8 cellular contexts compared by ENCODE assay signal in genomic region chr1:167629681-167630567, GRCh38. TPM values are rescaled to one million over a fixed set of nuclear protein-coding genes. Genes with fewer than 3 reads are reported as not detected.
DNase-seq lines count a peak whose midpoint lies in the region; ATAC-seq and TF ChIP-seq lines count a peak whose summit lies in the region.

Gene RCSD1, plus strand, starts transcription at chr1:167630232. Its CDS starts 192 bp downstream, at chr1:167630424.

- CTCF ChIA-PET in activated CD8-positive, alpha-beta T cell treated with anti-CD3 and anti-CD28 coated beads for 36 hours (lab: Charles Lee): interaction anchor here (1.1 to 5.0 kb wide), 4 partner anchors 8 to 85 kb away, joined by 3 to 35 read pairs (median 12); no protein-coding TSS in a partner anchor

- H3K9me3 Mint-ChIP-seq in activated CD8-positive, alpha-beta T cell treated with anti-CD3 and anti-CD28 coated beads for 36 hours: peaks cover 7% of the 10 kb centered on the region
- H3K9me3 Mint-ChIP-seq in endodermal cell: peaks cover 4% of the 10 kb centered on the region

- no peaks in the 10 kb centered on the region for H3K36me3 ChIP-seq in endodermal cell (ENCODE audit: control insufficient read depth, insufficient read depth, low read length)

- DNase-seq in GM12864 (ENCODE audit: low read depth) (no peak), KBM-7 (peak; percentile 55), endodermal cell (peak; percentile 73), myocyte (ENCODE audit: low read depth) (peak; percentile 79), substantia nigra (lab: John Stamatoyannopoulos, UW) (peak in 5 of 49 donors; percentile 4 to 22 (median 15)), COLO829 (ENCODE audit: low spot score) (no peak)
- peak; percentile 68 for DNase-seq in activated CD8-positive, alpha-beta T cell treated with anti-CD3 and anti-CD28 coated beads for 36 hours

- WGBS in endodermal cell (ENCODE audit: insufficient coverage in 1 of 2, insufficient read length in 1 of 2), 2 experiments: 13 to 35% methylated on average over 12 to 59 of the region's 62 CpGs

- intact Hi-C loops in activated CD8-positive, alpha-beta T cell treated with anti-CD3 and anti-CD28 coated beads for 36 hours (cut with micrococcal nuclease): loop anchor here (5.0 kb wide), 1 partner anchor 57 kb away; no protein-coding TSS in a partner anchor

- peak within 1 kb of the TSS; percentile 89 for H3K4me3 Mint-ChIP-seq in activated CD8-positive, alpha-beta T cell treated with anti-CD3 and anti-CD28 coated beads for 36 hours
- peak within 1 kb of the TSS; percentile 50 for H3K4me3 Mint-ChIP-seq in endodermal cell

- no peak within 1 kb of the TSS for H3K9ac ChIP-seq in endodermal cell (ENCODE audit: extremely low read depth, low read length, poor library complexity, severe bottlenecking)

- no peak for TF ChIP-seq CTCF in GM12864 (IDR thresholded peaks at IDR 0.05; ENCODE audit: low read depth, low read length, missing control alignments)
- TF ChIP-seq CTCF in activated CD8-positive, alpha-beta T cell treated with anti-CD3 and anti-CD28 coated beads for 36 hours (IDR thresholded peaks at IDR 0.05): no peak
- no peak for TF ChIP-seq CTCF in endodermal cell (conservative IDR thresholded peaks at IDR 0.05)

- no peak within 1 kb of the TSS for H3K27ac ChIP-seq in endodermal cell (ENCODE audit: low read depth, low read length)
- H3K27ac ChIP-seq in substantia nigra (ENCODE audit: low read depth, low read length, poor library complexity, severe bottlenecking): peak within 1 kb of the TSS; percentile 35

- no peaks in the 10 kb centered on the region for H3K27me3 Mint-ChIP-seq in activated CD8-positive, alpha-beta T cell treated with anti-CD3 and anti-CD28 coated beads for 36 hours
- peaks cover 71% of the 10 kb centered on the region for H3K27me3 Mint-ChIP-seq in endodermal cell (ENCODE audit: insufficient read depth)

- in situ Hi-C loops in KBM-7 (cut with MboI; ENCODE audit: low pct_unique_long_range_greater_than_20kb, low sequenced_read_pairs): no loop called here

- no peaks in the 10 kb centered on the region for H3K4me1 ChIP-seq in endodermal cell (ENCODE audit: control insufficient read depth, insufficient read depth, low read length)

- peaks cover 62% of the 10 kb centered on the region for H3K27me3 ChIP-seq in endodermal cell (ENCODE audit: control insufficient read depth, insufficient read depth, low read length, poor library complexity, severe bottlenecking)

- H3K4me3 ChIP-seq in GM12864 (ENCODE audit: low read depth, low read length): peak within 1 kb of the TSS; percentile 95
- peak within 1 kb of the TSS; percentile 65 for H3K4me3 ChIP-seq in endodermal cell (ENCODE audit: low read length)

- POLR2A ChIA-PET in activated CD8-positive, alpha-beta T cell treated with anti-CD3 and anti-CD28 coated beads for 36 hours (lab: Charles Lee): interaction anchor here (0.8 to 8.8 kb wide), 11 partner anchors 8 to 306 kb away, joined by 3 to 40 read pairs (median 4); no protein-coding TSS in a partner anchor

- H3K27ac Mint-ChIP-seq in activated CD8-positive, alpha-beta T cell treated with anti-CD3 and anti-CD28 coated beads for 36 hours: peak within 1 kb of the TSS; percentile 95
- H3K27ac Mint-ChIP-seq in endodermal cell: no peak within 1 kb of the TSS

- peaks cover under 1% of the 10 kb centered on the region for H3K9me3 ChIP-seq in endodermal cell (ENCODE audit: control insufficient read depth, low read length)

- ATAC-seq in activated CD8-positive, alpha-beta T cell treated with anti-CD3 and anti-CD28 coated beads for 36 hours: peak; percentile 26
- no peak for ATAC-seq in HG02588 (IDR thresholded peaks at IDR 0.05; ENCODE audit: unreplicated experiment)

- H3K36me3 Mint-ChIP-seq in activated CD8-positive, alpha-beta T cell treated with anti-CD3 and anti-CD28 coated beads for 36 hours (ENCODE audit: low read depth): peaks cover 45% of the 10 kb centered on the region
- H3K36me3 Mint-ChIP-seq in endodermal cell (ENCODE audit: low read depth): no peaks in the 10 kb centered on the region

- H3K4me1 Mint-ChIP-seq in activated CD8-positive, alpha-beta T cell treated with anti-CD3 and anti-CD28 coated beads for 36 hours (ENCODE audit: low read depth): peaks cover 54% of the 10 kb centered on the region
- peaks cover 23% of the 10 kb centered on the region for H3K4me1 Mint-ChIP-seq in endodermal cell

RNA-seq across cellular contexts. Expression of gene RCSD1, which starts in this region (rescaled TPM):
- 10 to 100 TPM; 66.4 to 67.9 TPM for total RNA-seq in activated CD8-positive, alpha-beta T cell treated with anti-CD3 and anti-CD28 coated beads for 36 hours
- total RNA-seq in endodermal cell (under 1 TPM; 0.11 to 0.29 TPM), myocyte (121 and 176 TPM in 2 replicates)
- polyA plus RNA-seq in endodermal cell (2013, experiment 1 of 2): 0.61 TPM
- polyA plus RNA-seq in endodermal cell (2013, experiment 2 of 2): 0.37 TPM
- 30.1 TPM for polyA plus RNA-seq in myocyte (2012)

Comparison
In these comparisons a context has a peak if more than half of its experiments do, and no peak if none do; other contexts are left out.
1. RNA of gene RCSD1 (total RNA-seq): 121 to 176 TPM in myocyte and 66.4 to 67.9 TPM in activated CD8-positive, alpha-beta T cell treated with anti-CD3 and anti-CD28 coated beads for 36 hours; 0.11 to 0.29 TPM in endodermal cell; every median in the first group is over 10 times any median in the second.
2. Peak in DNase-seq and H3K4me3 ChIP-seq in endodermal cell; RNA of the gene not detected or under 1 TPM.
3. DNase-seq: peak in KBM-7 (single experiment), activated CD8-positive, alpha-beta T cell treated with anti-CD3 and anti-CD28 coated beads for 36 hours (single experiment) and myocyte (single experiment); none in GM12864 (single experiment) and COLO829 (single experiment).